ENCODE assay signal across 8 cellular contexts in the genomic region with DNA sequence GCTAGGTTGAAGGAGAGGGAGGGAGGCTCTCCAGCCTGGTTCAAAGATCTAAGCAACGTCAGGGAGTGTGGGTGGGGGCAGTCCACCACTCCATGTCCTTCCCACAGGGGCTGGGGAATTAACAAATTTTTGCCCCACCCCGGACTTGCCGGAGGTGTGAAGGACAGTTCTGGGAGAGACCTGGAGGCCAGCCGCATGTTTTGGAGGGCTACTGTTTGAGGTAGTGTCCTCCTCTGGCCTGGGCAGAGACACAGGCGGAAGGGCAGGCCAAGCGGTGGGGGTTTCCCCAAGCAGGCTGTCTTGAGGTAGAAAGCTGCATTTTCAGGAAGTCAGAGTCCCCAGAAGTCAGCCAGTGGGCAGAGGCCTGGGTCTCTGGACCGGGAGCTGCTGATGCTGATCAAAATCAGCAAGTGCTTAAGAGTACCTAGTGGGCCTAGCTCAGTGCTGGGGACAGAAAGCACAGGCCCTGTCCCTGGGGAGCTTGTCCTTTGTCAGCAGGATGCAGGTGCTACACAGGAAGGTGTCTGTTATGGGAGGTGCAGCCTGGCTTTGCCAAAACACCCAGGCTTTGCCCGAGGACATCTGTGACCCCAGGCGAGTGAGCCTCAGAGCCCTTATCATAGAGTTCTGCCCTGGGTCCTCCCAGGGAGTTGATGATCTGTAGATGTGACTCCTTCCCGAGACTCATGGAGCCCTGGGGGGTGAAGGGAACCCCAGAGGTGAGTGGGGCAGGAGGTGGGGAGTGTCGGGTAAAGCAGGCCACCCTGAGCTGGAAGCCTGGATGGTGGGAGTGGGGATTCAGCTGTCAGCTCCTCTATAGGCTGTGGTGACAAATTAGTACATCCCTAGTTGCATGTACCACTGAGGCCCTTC. TPM values are rescaled to one million over a fixed set of nuclear protein-coding genes. Genes with fewer than 3 reads are reported as not detected.
DNase-seq lines count a peak whose midpoint lies in the region; ATAC-seq and TF ChIP-seq lines count a peak whose summit lies in the region.

No MANE protein-coding gene starts in this region.

- H3K27me3 ChIP-seq in gastrocnemius medialis = no peaks in the 10 kb centered on the region

- H3K27ac ChIP-seq in gastrocnemius medialis = peak overlapping the region; percentile 49 to 58 (median 58)

- intact Hi-C loops in gastrocnemius medialis (cut with DNase I; ENCODE audit: low total_unique reads) = no loop called here

- H3K4me3 Mint-ChIP-seq in glutamatergic neuron (ENCODE audit: unreplicated experiment) = no peak overlapping the region

- no peaks in the 10 kb centered on the region for H3K4me1 Mint-ChIP-seq in glutamatergic neuron (ENCODE audit: low read depth, unreplicated experiment)

- H3K4me3 ChIP-seq in gastrocnemius medialis = no peak overlapping the region

- no peaks in the 10 kb centered on the region for H3K27me3 Mint-ChIP-seq in glutamatergic neuron (ENCODE audit: unreplicated experiment)

- H3K9me3 Mint-ChIP-seq in glutamatergic neuron (ENCODE audit: unreplicated experiment) = no peaks in the 10 kb centered on the region

- TF ChIP-seq CTCF in gastrocnemius medialis (IDR thresholded peaks at IDR 0.05 in 4 of 5, conservative IDR thresholded peaks at IDR 0.05 in 1 of 5) (no peak), glutamatergic neuron (IDR thresholded peaks at IDR 0.05; ENCODE audit: partially characterized antibody, unreplicated experiment) (no peak)

- ATAC-seq in HG02938 (IDR thresholded peaks at IDR 0.05; ENCODE audit: unreplicated experiment) (peak; percentile 55), gastrocnemius medialis (no peak)

- H3K27ac Mint-ChIP-seq in glutamatergic neuron (ENCODE audit: unreplicated experiment) = no peak overlapping the region

- in situ Hi-C loops in gastrocnemius medialis (cut with MboI; ENCODE audit: low sequenced_read_pairs in 4 of 4) = no loop called here

- no peak for TF ChIP-seq POLR2A in gastrocnemius medialis (IDR thresholded peaks at IDR 0.05)

- peaks cover 0 to 27% of the 10 kb centered on the region in 2 donors for H3K36me3 ChIP-seq in gastrocnemius medialis

- peaks cover 29 to 37% of the 10 kb centered on the region in 2 donors for H3K4me1 ChIP-seq in gastrocnemius medialis

- H3K9me3 ChIP-seq in gastrocnemius medialis = no peaks in the 10 kb centered on the region

- no peaks in the 10 kb centered on the region for H3K36me3 Mint-ChIP-seq in glutamatergic neuron (ENCODE audit: unreplicated experiment)

- peak; percentile 20 for DNase-seq in activated gamma-delta T cell treated with anti-CD3 and anti-CD28 coated beads, Interleukin-2, amount 50 U/mL, for 16 hours (ENCODE audit: low read depth)
- DNase-seq in activated gamma-delta T cell (lab: John Stamatoyannopoulos, UW) = no peak
- peak; percentile 61 to 69 for DNase-seq in activated CD4-positive, alpha-beta T cell treated with anti-CD3 and anti-CD28 coated beads, Interleukin-2, amount 50 U/mL, for 48 hours
- DNase-seq in gastrocnemius medialis = no peak
- DNase-seq in NCI-H524 (lab: John Stamatoyannopoulos, UW) = no peak
- DNase-seq in glutamatergic neuron = no peak
- DNase-seq in DMS 273 treated with DMSO at 0.1 percent for 48 hours (lab: John Stamatoyannopoulos, UW) = no peak

RNA-seq across cellular contexts. Expression of gene JADE2, which starts 18.6 kb away (rescaled TPM):
- total RNA-seq in gastrocnemius medialis (10 to 100 TPM; 17.3 to 44.5 (median 19.8) TPM), glutamatergic neuron (ENCODE audit: unreplicated experiment) (2.1 TPM)

Comparison
In these comparisons a context has a peak if more than half of its experiments do, and no peak if none do; other contexts are left out.
1. DNase-seq: peak in activated gamma-delta T cell treated with anti-CD3 and anti-CD28 coated beads, Interleukin-2, amount 50 U/mL, for 16 hours (single experiment) and activated CD4-positive, alpha-beta T cell treated with anti-CD3 and anti-CD28 coated beads, Interleukin-2, amount 50 U/mL, for 48 hours (2 of 2); none in activated gamma-delta T cell (single experiment), gastrocnemius medialis (0 of 2), NCI-H524 (0 of 2), glutamatergic neuron (single experiment) and DMS 273 treated with DMSO at 0.1 percent for 48 hours (single experiment).